1 cellular context compared by ENCODE assay signal in genomic region chr12:76899522-76899921, GRCh38.
A peak's percentile ranks its signal among the peaks of the same experiment; 100 is the strongest.
TF ChIP-seq lines count a peak whose summit lies in the region.

No MANE protein-coding gene starts in this region.

TF ChIP-seq in K562, 482 proteins besides CTCF, POLR2A, EP300 and RAD21:
- TF ChIP-seq ATF4 (CRISPR knock-in tag; IDR thresholded peaks at IDR 0.05) (no peak), MAFG (tag; conservative IDR thresholded peaks at IDR 0.05) (peak; percentile 30; the same call in 1 of the 2 replicates), C11orf30 (IDR thresholded peaks at IDR 0.05; ENCODE audit: low read depth) (peak; percentile 44; the same call in 1 of the 2 replicates), ZNF316 (IDR thresholded peaks at IDR 0.05) (peak; percentile 66), MAFF (IDR thresholded peaks at IDR 0.05; ENCODE audit: low read length) (peak; percentile 19; the same call in 1 of the 2 replicates)
